ENCODE assay signal across 8 cellular contexts in genomic region chr6:158605266-158605878, GRCh38. TPM values are rescaled to one million over a fixed set of nuclear protein-coding genes. Genes with fewer than 3 reads are reported as not detected.
A peak's percentile ranks its signal among the peaks of the same experiment; 100 is the strongest.
DNase-seq lines count a peak whose midpoint lies in the region; ATAC-seq, FAIRE-seq and TF ChIP-seq lines count a peak whose summit lies in the region.

No MANE protein-coding gene starts in this region.

- no peaks in the 10 kb centered on the region for H3K4me1 Mint-ChIP-seq in neural progenitor cell

- TF ChIP-seq CTCF in D721Med (IDR thresholded peaks at IDR 0.05; ENCODE audit: insufficient read depth, missing control alignments) (peak; percentile 73), PC-3 (conservative IDR thresholded peaks at IDR 0.05; ENCODE audit: low read depth, low read length) (peak; percentile 71), fibroblast of pulmonary artery (IDR thresholded peaks at IDR 0.05; ENCODE audit: low read length, missing control alignments) (peak; percentile 83), neural progenitor cell (IDR thresholded peaks at IDR 0.05) (peak; percentile 70), thoracic aorta (IDR thresholded peaks at IDR 0.05) (peak; percentile 71)

- no peaks in the 10 kb centered on the region for H3F3A ChIP-seq in PC-3 (ENCODE audit: low read length, unreplicated experiment)
- no peaks in the 10 kb centered on the region for H3F3A ChIP-seq in neural progenitor cell (ENCODE audit: low read depth)

- POLR2A ChIA-PET in PC-3 (lab: Charles Lee; ENCODE audit: unreplicated experiment), result no interaction called here

- H3K79me2 ChIP-seq in PC-3 (ENCODE audit: low read length) (no peaks in the 10 kb centered on the region), neural progenitor cell (ENCODE audit: low read depth) (no peaks in the 10 kb centered on the region)

- H3K27ac ChIP-seq in PC-3 (ENCODE audit: low read length), result no peak overlapping the region
- H3K27ac ChIP-seq in neural progenitor cell, result no peak overlapping the region
- no peak overlapping the region for H3K27ac ChIP-seq in thoracic aorta

- H2AFZ ChIP-seq in PC-3 (ENCODE audit: low read length) (no peak overlapping the region), neural progenitor cell (replicated peaks) (no peak overlapping the region)

- no peak overlapping the region for H3K4me3 Mint-ChIP-seq in neural progenitor cell

- no peaks in the 10 kb centered on the region for H4K20me1 ChIP-seq in PC-3 (ENCODE audit: low read length)
- no peaks in the 10 kb centered on the region for H4K20me1 ChIP-seq in neural progenitor cell (ENCODE audit: low read depth)

- intact Hi-C loops in PC-3 (cut with micrococcal nuclease), result loop anchor here (1.0 kb wide), 1 partner anchor 384 kb away; no protein-coding TSS in a partner anchor

- no peaks in the 10 kb centered on the region for H3K9me3 ChIP-seq in PC-3 (ENCODE audit: low read length)
- H3K9me3 ChIP-seq in neural progenitor cell (ENCODE audit: low read depth), result no peaks in the 10 kb centered on the region
- H3K9me3 ChIP-seq in thoracic aorta, result no peaks in the 10 kb centered on the region

- H3K9me3 Mint-ChIP-seq in neural progenitor cell, result no peaks in the 10 kb centered on the region

- H3K4me3 ChIP-seq in PC-3 (ENCODE audit: low read length) (no peak overlapping the region), fibroblast of pulmonary artery (replicated peaks; ENCODE audit: low read depth, low read length) (no peak overlapping the region), neural progenitor cell (no peak overlapping the region), thoracic aorta (no peak overlapping the region)

- H3K4me1 ChIP-seq in PC-3 (ENCODE audit: insufficient read depth, low read length) (no peaks in the 10 kb centered on the region), neural progenitor cell (no peaks in the 10 kb centered on the region), thoracic aorta (ENCODE audit: control insufficient read depth in 1 of 2, low read depth in 2 of 2) (peaks cover 0 to 29% of the 10 kb centered on the region in 2 donors)

- DNase-seq in D721Med (ENCODE audit: insufficient read length, low spot score) (peak; percentile 84), HuH-7 (ENCODE audit: low spot score) (peak; percentile 92), PC-3 (peak; percentile 70), activated T-helper 1 cell treated with Interleukin-2 at 50 U/mL for 16 hours (ENCODE audit: low read depth) (peak; percentile 14), fibroblast of pulmonary artery (ENCODE audit: low read depth) (peak; percentile 85), neural progenitor cell (ENCODE audit: low spot score) (peak; percentile 77), thoracic aorta (ENCODE audit: low spot score) (no peak)

- no peaks in the 10 kb centered on the region for H3K9me2 ChIP-seq in PC-3 (replicated peaks; ENCODE audit: low read length)

- no peak overlapping the region for H3K4me2 ChIP-seq in PC-3 (ENCODE audit: low read length)
- no peak overlapping the region for H3K4me2 ChIP-seq in neural progenitor cell

- peak; percentile 97 for FAIRE-seq in D721Med (lab: Jason Lieb, UNC)

- CTCF ChIA-PET in PC-3 (lab: Charles Lee), result interaction anchor here (1.0 kb wide), 2 partner anchors 86 to 391 kb away, joined by 4 to 13 read pairs; no protein-coding TSS in a partner anchor

- peaks cover 2% of the 10 kb centered on the region for H3K27me3 Mint-ChIP-seq in neural progenitor cell (ENCODE audit: insufficient read depth, low read depth)

- peaks cover 16% of the 10 kb centered on the region; the same call in 1 of the 2 replicates for H3K36me3 ChIP-seq in PC-3 (ENCODE audit: low read depth, low read length)
- no peaks in the 10 kb centered on the region for H3K36me3 ChIP-seq in neural progenitor cell
- peaks cover 4% of the 10 kb centered on the region for H3K36me3 ChIP-seq in thoracic aorta

- peaks cover 5% of the 10 kb centered on the region for H3K36me3 Mint-ChIP-seq in neural progenitor cell

- ATAC-seq in PC-3 (peak; percentile 67), thoracic aorta (ENCODE audit: insufficient number of reproducible peaks, low FRiP score, low read depth) (no peak), GM19397 (IDR thresholded peaks at IDR 0.05; ENCODE audit: unreplicated experiment) (no peak)

- H3K9ac ChIP-seq in PC-3 (ENCODE audit: low read length) (no peak overlapping the region), neural progenitor cell (no peak overlapping the region)

- no peak overlapping the region for H3K27ac Mint-ChIP-seq in neural progenitor cell

- BruUV-seq in PC-3 (replicated peaks; lab: Mats Ljungman, UMichigan), result no TSS peak

- H3K27me3 ChIP-seq in PC-3 (ENCODE audit: low read length) (no peaks in the 10 kb centered on the region), neural progenitor cell (no peaks in the 10 kb centered on the region), thoracic aorta (replicated peaks; ENCODE audit: insufficient read depth) (no peaks in the 10 kb centered on the region)

RNA-seq across cellular contexts. Expression of gene DYNLT1, which starts 39.2 kb away (rescaled TPM):
- total RNA-seq in PC-3 (2014; rRNA removed) (35.0 and 50.5 TPM in 2 replicates), neural progenitor cell (ENCODE audit: low replicate concordance) (71.1 and 82.8 TPM in 2 replicates), thoracic aorta (10 to 100 TPM; 45.6 to 48.7 TPM)

RNA-seq across cellular contexts. Expression of gene SYTL3, which starts 44.5 kb away (rescaled TPM):
- total RNA-seq in PC-3 (2014; rRNA removed) (1.7 and 1.8 TPM in 2 replicates), neural progenitor cell (ENCODE audit: low replicate concordance) (0.25 TPM in 1 of 2 replicates, not detected in the other), thoracic aorta (1 to 10 TPM; 7.1 to 9.6 TPM)

RNA-seq across cellular contexts. Expression of gene TMEM181, which starts 45.5 kb away (rescaled TPM):
- total RNA-seq in PC-3 (2014; rRNA removed), result 10.4 and 13.7 TPM in 2 replicates
- total RNA-seq in neural progenitor cell (ENCODE audit: low replicate concordance), result 20.8 and 27.3 TPM in 2 replicates
- total RNA-seq in thoracic aorta, result 10 to 100 TPM; 21.4 to 26.3 TPM
